Comparison of ENCODE assay signal across 8 cellular contexts in genomic region chr2:11743846-11744553, GRCh38. TPM values are rescaled to one million over a fixed set of nuclear protein-coding genes. Genes with fewer than 3 reads are reported as not detected.
DNase-seq lines count a peak whose midpoint lies in the region; ATAC-seq and TF ChIP-seq lines count a peak whose summit lies in the region.

No MANE protein-coding gene starts in this region.

- POLR2A ChIA-PET in PC-3 (lab: Charles Lee; ENCODE audit: unreplicated experiment): interaction anchor here (0.6 kb wide), 1 partner anchor 590 kb away, joined by 3 read pairs; no protein-coding TSS in a partner anchor

- H3F3A ChIP-seq in PC-3 (ENCODE audit: low read length, unreplicated experiment): no peaks in the 10 kb centered on the region

- no peaks in the 10 kb centered on the region for H3K27me3 ChIP-seq in PC-3 (ENCODE audit: low read length)
- no peaks in the 10 kb centered on the region for H3K27me3 ChIP-seq in muscle layer of colon (ENCODE audit: control insufficient read depth in 1 of 2, insufficient read depth in 2 of 2, low read length in 2 of 2)

- peak overlapping the region; percentile 43 for H3K4me3 ChIP-seq in Jurkat, Clone E6-1 (ENCODE audit: low read length)
- peak overlapping the region; percentile 55 for H3K4me3 ChIP-seq in PC-3 (ENCODE audit: low read length)
- H3K4me3 ChIP-seq in muscle layer of colon (ENCODE audit: low read depth in 1 of 2, low read length in 2 of 2): peak overlapping the region in 1 of 2 donors; percentile 29

- H3K27ac ChIP-seq in PC-3 (ENCODE audit: low read length): peak overlapping the region; percentile 70
- peak overlapping the region; percentile 60 for H3K27ac ChIP-seq in muscle layer of colon (ENCODE audit: low read depth, low read length)

- peak; percentile 55 for ATAC-seq in GM21786 (IDR thresholded peaks at IDR 0.05; ENCODE audit: unreplicated experiment)
- ATAC-seq in PC-3: peak; percentile 83
- ATAC-seq in stimulated activated effector memory CD8-positive, alpha-beta T cell treated with anti-CD3 and anti-CD28 coated beads, Interleukin-12 subunit alpha, Interleukin-12 subunit beta, amount 100 ng/mL, for 72 hours: peak; percentile 89

- H3K4me1 ChIP-seq in PC-3 (ENCODE audit: insufficient read depth, low read length) (peaks cover 59% of the 10 kb centered on the region), muscle layer of colon (ENCODE audit: insufficient read depth, low read length) (peaks cover 40% of the 10 kb centered on the region)

- H3K9me3 ChIP-seq in PC-3 (ENCODE audit: low read length) (no peaks in the 10 kb centered on the region), muscle layer of colon (ENCODE audit: low read length) (no peaks in the 10 kb centered on the region)

- CTCF ChIA-PET in PC-3 (lab: Charles Lee): interaction anchor here (0.7 to 1.9 kb wide), 6 partner anchors 10 to 98 kb away, joined by 3 to 7 read pairs (median 4); no protein-coding TSS in a partner anchor

- H3K79me2 ChIP-seq in PC-3 (ENCODE audit: low read length): peaks cover 26% of the 10 kb centered on the region

- no peaks in the 10 kb centered on the region for H3K9me2 ChIP-seq in PC-3 (replicated peaks; ENCODE audit: low read length)

- peaks cover 19% of the 10 kb centered on the region for H4K20me1 ChIP-seq in PC-3 (ENCODE audit: low read length)

- H3K9ac ChIP-seq in PC-3 (ENCODE audit: low read length): peak overlapping the region; percentile 51
- H3K9ac ChIP-seq in muscle layer of colon (ENCODE audit: low read length): peak overlapping the region; percentile 7

- peaks cover 14% of the 10 kb centered on the region for H3K36me3 Mint-ChIP-seq in stimulated activated effector memory CD8-positive, alpha-beta T cell treated with anti-CD3 and anti-CD28 coated beads, Interleukin-12 subunit alpha, Interleukin-12 subunit beta, amount 100 ng/mL, for 72 hours

- no TSS peak for BruUV-seq in PC-3 (replicated peaks; lab: Mats Ljungman, UMichigan)

- DNase-seq in DMS53 (lab: John Stamatoyannopoulos, UW) (peak; percentile 97), PC-3 (peak; percentile 99), activated T-cell treated with anti-CD3 and anti-CD28 coated beads for 48 hours (ENCODE audit: low read depth) (peak; percentile 73), erythroblast (lab: John Stamatoyannopoulos, UW) (peak; percentile 89 to 92)
- DNase-seq in Jurkat, Clone E6-1 (ENCODE audit: low read depth, low spot score): peak; percentile 74
- DNase-seq in stimulated activated effector memory CD8-positive, alpha-beta T cell treated with anti-CD3 and anti-CD28 coated beads, Interleukin-12 subunit alpha, Interleukin-12 subunit beta, amount 100 ng/mL, for 72 hours (ENCODE audit: low spot score in 2 of 2): peak; percentile 54 to 84

- no peaks in the 10 kb centered on the region for H3K9me3 Mint-ChIP-seq in stimulated activated effector memory CD8-positive, alpha-beta T cell treated with anti-CD3 and anti-CD28 coated beads, Interleukin-12 subunit alpha, Interleukin-12 subunit beta, amount 100 ng/mL, for 72 hours

- no peak for TF ChIP-seq CTCF in PC-3 (conservative IDR thresholded peaks at IDR 0.05; ENCODE audit: low read depth, low read length)

- H3K4me1 Mint-ChIP-seq in stimulated activated effector memory CD8-positive, alpha-beta T cell treated with anti-CD3 and anti-CD28 coated beads, Interleukin-12 subunit alpha, Interleukin-12 subunit beta, amount 100 ng/mL, for 72 hours: peaks cover 62% of the 10 kb centered on the region

- intact Hi-C loops in PC-3 (cut with micrococcal nuclease): no loop called here

- H2AFZ ChIP-seq in PC-3 (ENCODE audit: low read length): peak overlapping the region; percentile 67

- peak overlapping the region; percentile 93 for H3K4me3 Mint-ChIP-seq in stimulated activated effector memory CD8-positive, alpha-beta T cell treated with anti-CD3 and anti-CD28 coated beads, Interleukin-12 subunit alpha, Interleukin-12 subunit beta, amount 100 ng/mL, for 72 hours

- peak overlapping the region; percentile 81 for H3K4me2 ChIP-seq in PC-3 (ENCODE audit: low read length)

- H3K36me3 ChIP-seq in PC-3 (ENCODE audit: low read depth, low read length) (no peaks in the 10 kb centered on the region), muscle layer of colon (ENCODE audit: insufficient read depth, low read length) (no peaks in the 10 kb centered on the region)

- peak; percentile 30 for TF ChIP-seq POLR2A in erythroblast (IDR thresholded peaks at IDR 0.05; ENCODE audit: low read length)

- H3K27ac Mint-ChIP-seq in stimulated activated effector memory CD8-positive, alpha-beta T cell treated with anti-CD3 and anti-CD28 coated beads, Interleukin-12 subunit alpha, Interleukin-12 subunit beta, amount 100 ng/mL, for 72 hours: peak overlapping the region; percentile 83

RNA-seq across cellular contexts. Expression of gene LPIN1, which starts 2.4 kb away (rescaled TPM):
- polyA plus RNA-seq in Jurkat, Clone E6-1 (2012; ENCODE audit: insufficient read depth, insufficient read length): 19.6 TPM
- total RNA-seq in PC-3 (2014; rRNA removed): 40.9 and 46.9 TPM in 2 replicates
